24 cellular contexts compared by ENCODE assay signal in the genomic region with DNA sequence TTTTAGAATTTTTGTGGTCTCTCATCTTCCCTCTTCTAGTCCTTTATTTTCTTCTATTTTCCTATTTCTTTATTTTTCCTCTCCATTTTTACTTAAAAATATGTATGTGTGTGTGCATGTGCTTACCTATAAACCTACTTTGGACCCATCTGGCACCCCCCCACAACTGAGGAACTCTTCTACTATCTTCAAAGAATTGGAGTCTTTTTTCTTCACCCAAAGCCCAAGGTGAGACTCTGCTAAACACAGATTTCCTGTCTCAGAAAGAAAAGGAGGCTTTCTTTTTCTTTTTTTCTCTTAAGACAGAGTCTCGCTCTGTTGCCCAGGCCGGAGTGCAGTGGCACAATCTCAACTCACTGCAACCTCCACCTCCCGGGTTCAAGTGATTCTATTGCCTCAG.
"Had no signal": no experiment of that assay in that cellular context is flagged by ENCODE, and none has a peak within 500 bp of the region (broad histone marks: within the 10 kb centered on the region; RNA-seq: fewer than 3 reads in every experiment).

No MANE protein-coding gene starts in this region.

- H3K4me3 ChIP-seq: esophagus muscularis mucosa, gastroesophageal sphincter, heart left ventricle, hepatocyte, left lung, mucosa of descending colon, right lobe of liver, stomach, thyroid gland, vagina had no signal

- DNase-seq: effector CD8-positive, alpha-beta T cell; foreskin keratinocyte; heart left ventricle; left cardiac atrium; left lung; mesenchymal stem cell; mucosa of descending colon; naive B cell; right lobe of liver; small intestine; stimulated activated CD4-positive, alpha-beta T cell treated with anti-CD3 and anti-CD28 coated beads, Interleukin-15, amount 100 ng/mL, for 24 hours; stimulated activated CD4-positive, alpha-beta T cell treated with anti-CD3 and anti-CD28 coated beads, Interleukin-2, amount 100 ng/mL, for 48 hours; stimulated activated naive CD4-positive, alpha-beta T cell treated with Interleukin-2 at 50 U/mL for 16 hours; stomach; thyroid gland; trophoblast cell had no signal

- H3K27me3 ChIP-seq: esophagus muscularis mucosa, foreskin keratinocyte, gastroesophageal sphincter, heart left ventricle, hepatocyte, left lung, neutrophil, right lobe of liver, stomach, thyroid gland, vagina had no signal

- ATAC-seq: foreskin keratinocyte, gastroesophageal sphincter, heart left ventricle, left cardiac atrium, left lung, mucosa of descending colon, right lobe of liver had no signal

- H3K36me3 ChIP-seq: esophagus muscularis mucosa, gastroesophageal sphincter, heart left ventricle, left lung, neutrophil, right lobe of liver, stomach, thyroid gland, vagina had no signal

- H3K4me1 ChIP-seq: esophagus muscularis mucosa, foreskin keratinocyte, gastroesophageal sphincter, left lung, stomach, vagina had no signal

- H3K36me3 Mint-ChIP-seq: naive B cell had no signal

- H3K27ac Mint-ChIP-seq: mesothelial cell of epicardium, progenitor cell of endocrine pancreas had no signal

- H3K27me3 Mint-ChIP-seq: progenitor cell of endocrine pancreas had no signal

- H3K9me3 ChIP-seq: esophagus muscularis mucosa, left lung, mucosa of descending colon, neutrophil, right lobe of liver, thyroid gland, vagina had no signal

- H3K27ac ChIP-seq: esophagus muscularis mucosa, foreskin keratinocyte, gastroesophageal sphincter, hepatocyte, left lung, neutrophil, right lobe of liver, stomach, thyroid gland, vagina had no signal

- H3K4me3 Mint-ChIP-seq: mesothelial cell of epicardium, naive B cell, neural crest cell had no signal
